Comparison of ENCODE assay signal across 8 cellular contexts in the genomic region with DNA sequence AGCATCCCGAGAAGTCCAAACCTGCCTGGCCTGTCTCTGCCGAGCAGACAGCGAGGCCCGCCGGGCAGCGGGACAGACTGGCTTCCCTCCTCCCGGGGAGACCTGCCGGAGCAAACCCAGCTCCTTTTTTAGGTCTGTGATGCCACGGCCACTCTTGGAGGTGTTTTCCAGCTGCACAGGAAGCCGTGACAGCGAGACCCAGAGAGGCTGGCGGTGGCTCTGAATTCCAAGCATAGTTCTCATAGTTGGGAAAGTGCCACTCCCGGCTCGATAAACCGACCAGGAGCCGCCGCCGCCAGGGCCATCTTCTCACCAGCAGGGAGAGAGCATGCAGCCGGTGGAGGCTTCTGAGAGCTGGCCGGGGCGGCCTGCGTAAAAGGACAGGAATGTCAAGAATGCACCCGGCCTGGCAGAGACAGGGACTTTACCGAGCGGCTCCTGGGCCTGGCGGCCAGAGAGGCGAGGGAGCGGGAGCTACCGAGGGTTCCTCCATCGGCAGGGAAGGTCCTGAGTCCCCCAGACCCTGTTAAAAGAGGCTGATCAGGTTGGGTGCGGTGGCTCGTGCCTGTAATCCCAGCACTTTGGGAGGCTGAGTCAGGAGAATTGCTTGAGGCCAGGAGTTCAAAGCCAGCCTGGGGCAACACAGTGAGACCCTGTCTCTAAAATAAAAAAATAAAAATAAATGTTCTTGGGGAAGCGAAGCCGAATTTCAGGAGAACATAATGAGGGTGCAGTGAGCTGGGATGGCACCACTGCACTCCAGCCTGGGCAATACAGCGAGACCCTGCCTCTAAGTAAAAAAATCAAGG.
DNase-seq lines count a peak whose midpoint lies in the region; ATAC-seq, FAIRE-seq and TF ChIP-seq lines count a peak whose summit lies in the region.

No MANE protein-coding gene starts in this region.

- peaks cover 26% of the 10 kb centered on the region for H3K4me1 Mint-ChIP-seq in Caco-2 (ENCODE audit: low read depth, unreplicated experiment)

- POLR2A ChIA-PET in Caco-2 (lab: Charles Lee), result interaction anchor here (0.5 to 4.7 kb wide), 10 partner anchors 12 to 681 kb away, joined by 3 to 139 read pairs (median 4); a partner anchor contains a TSS

- H3K9ac ChIP-seq in SK-N-MC (ENCODE audit: insufficient read length), result no peak overlapping the region

- H3K36me3 Mint-ChIP-seq in Caco-2 (ENCODE audit: insufficient read depth, unreplicated experiment), result peaks cover 24% of the 10 kb centered on the region

- H3K4me3 ChIP-seq in Caco-2 (ENCODE audit: low read depth, low read length) (peak overlapping the region; percentile 27), SK-N-MC (no peak overlapping the region), ovary (peak overlapping the region; percentile 25)

- no peaks in the 10 kb centered on the region for H3K27me3 Mint-ChIP-seq in Caco-2 (ENCODE audit: insufficient read depth, unreplicated experiment)

- peak overlapping the region; percentile 85 for H3K27ac ChIP-seq in SK-N-MC
- peak overlapping the region; percentile 54 to 72 for H3K27ac ChIP-seq in ovary

- TF ChIP-seq CTCF in Caco-2 (IDR thresholded peaks at IDR 0.05; ENCODE audit: insufficient read depth in 1 of 2, low read depth in 1 of 2, low read length in 1 of 2, severe bottlenecking in 1 of 2, unreplicated experiment in 1 of 2) (peak in 1 of 2 experiments; percentile 25), ovary (IDR thresholded peaks at IDR 0.05) (peak in 1 of 3 donors; percentile 41)

- TF ChIP-seq EP300 in ovary (IDR thresholded peaks at IDR 0.05), result no peak

- ATAC-seq in GM19452 (IDR thresholded peaks at IDR 0.05; ENCODE audit: unreplicated experiment) (no peak), HG03442 (IDR thresholded peaks at IDR 0.05; ENCODE audit: unreplicated experiment) (no peak), HG03280 (IDR thresholded peaks at IDR 0.05; ENCODE audit: unreplicated experiment) (no peak)

- peaks cover 50% of the 10 kb centered on the region for H3K4me1 ChIP-seq in Caco-2
- H3K4me1 ChIP-seq in ovary (ENCODE audit: insufficient read depth), result peaks cover 13% of the 10 kb centered on the region

- intact Hi-C loops in Caco-2 (cut with micrococcal nuclease; ENCODE audit: unreplicated experiment) (loop anchor here (1.0 to 10.0 kb wide), 4 partner anchors 38 to 1246 kb away; no protein-coding TSS in a partner anchor), ovary (cut with DNase I) (loop anchor here in 3 of 4 donors (5.0 to 10.0 kb wide), 3 partner anchors 36 to 64 kb away; a partner anchor contains a TSS)

- TF ChIP-seq POLR2A in ovary (IDR thresholded peaks at IDR 0.05), result no peak

- H3K9me3 Mint-ChIP-seq in Caco-2 (ENCODE audit: unreplicated experiment), result no peaks in the 10 kb centered on the region

- DNase-seq in Caco-2 (peak; percentile 96 to 98), SK-N-MC (ENCODE audit: low read depth, low spot score) (no peak), foreskin melanocyte (peak; percentile 61), ovary (peak; percentile 77 to 91 (median 83)), GM19239 (ENCODE audit: insufficient read length, low spot score) (no peak)

- TSS peak; percentile 40 for BruUV-seq in Caco-2 (replicated peaks; lab: Mats Ljungman, UMichigan)

- H3K4me3 Mint-ChIP-seq in Caco-2 (ENCODE audit: unreplicated experiment), result peak overlapping the region; percentile 52

- 9 to 27% (median 10%) methylated on average over 35 of the region's 35 CpGs for WGBS in ovary, 3 donors

- FAIRE-seq in GM19239 (lab: Jason Lieb, UNC), result no peak

- CTCF ChIA-PET in Caco-2 (lab: Charles Lee), result interaction anchor here (0.7 to 2.0 kb wide), 6 partner anchors 12 to 96 kb away, joined by 3 to 9 read pairs (median 6); a partner anchor contains a TSS

- H3K27me3 ChIP-seq in Caco-2 (replicated peaks; ENCODE audit: control insufficient read depth, insufficient read depth, low read length) (no peaks in the 10 kb centered on the region), ovary (no peaks in the 10 kb centered on the region)

- H3K36me3 ChIP-seq in Caco-2 (ENCODE audit: control insufficient read depth, insufficient read depth, low read length) (no peaks in the 10 kb centered on the region), SK-N-MC (ENCODE audit: insufficient read depth, low read length) (no peaks in the 10 kb centered on the region), ovary (no peaks in the 10 kb centered on the region)

- peak overlapping the region; percentile 95 for H3K27ac Mint-ChIP-seq in Caco-2 (ENCODE audit: unreplicated experiment)

- H3K9me3 ChIP-seq in Caco-2, result no peaks in the 10 kb centered on the region
- H3K9me3 ChIP-seq in SK-N-MC (ENCODE audit: low read depth, low read length), result no peaks in the 10 kb centered on the region
- no peaks in the 10 kb centered on the region for H3K9me3 ChIP-seq in ovary

Comparison
In these comparisons a context has a peak if more than half of its experiments do, and no peak if none do; other contexts are left out.
1. DNase-seq: peak in Caco-2 (2 of 2), foreskin melanocyte (single experiment) and ovary (5 of 5); none in SK-N-MC (single experiment) and GM19239 (single experiment).